ENCODE assay signal across 22 cellular contexts in the genomic region with DNA sequence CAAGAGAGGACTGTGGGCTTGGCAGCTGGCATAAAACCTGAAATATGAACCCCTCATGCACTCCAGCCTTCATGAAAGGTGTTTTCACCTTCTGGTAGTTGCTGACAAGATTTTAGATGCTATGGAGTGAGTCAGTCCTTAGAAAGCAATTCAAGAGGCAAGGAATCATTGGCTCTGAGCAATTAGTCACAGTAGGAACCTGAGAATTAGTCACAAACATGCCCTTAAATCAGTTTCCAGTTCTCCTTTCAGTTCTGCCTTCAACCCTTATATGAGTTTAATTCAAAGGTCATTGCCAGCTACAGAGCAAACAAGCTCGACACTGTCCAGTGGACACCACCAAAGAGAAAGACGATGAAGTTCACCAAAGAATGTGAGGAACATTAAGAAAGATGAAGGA.
A peak's percentile ranks its signal among the peaks of the same experiment; 100 is the strongest.
DNase-seq lines count a peak whose midpoint lies in the region; ATAC-seq, FAIRE-seq and TF ChIP-seq lines count a peak whose summit lies in the region.
"Had no signal": no experiment of that assay in that cellular context is flagged by ENCODE, and none has a peak within 500 bp of the region (broad histone marks: within the 10 kb centered on the region; RNA-seq: fewer than 3 reads in every experiment).

No MANE protein-coding gene starts in this region.

- ATAC-seq in HG02759 (IDR thresholded peaks at IDR 0.05; ENCODE audit: unreplicated experiment) = no peak
- ATAC-seq in HG03175 (IDR thresholded peaks at IDR 0.05; ENCODE audit: unreplicated experiment) = no peak
- no peak for ATAC-seq in HG03521 (IDR thresholded peaks at IDR 0.05; ENCODE audit: unreplicated experiment)
- ATAC-seq: SK-N-SH treated with all-trans-retinoic acid at 6 μM for 48 hours had no signal

- FAIRE-seq in RCC 7860 (lab: Jason Lieb, UNC) = no peak
- FAIRE-seq: G401.6, GM19239 had no signal

- TF ChIP-seq CTCF in epithelial cell of esophagus (IDR thresholded peaks at IDR 0.05; ENCODE audit: insufficient read depth, low read depth, low read length, missing control alignments) = no peak

- no peak overlapping the region for H3K4me3 ChIP-seq in epithelial cell of esophagus (ENCODE audit: low read length)
- H3K4me3 ChIP-seq: BLaER1, MG63, PC-9 had no signal

- DNase-seq in NCI-H187 (lab: John Stamatoyannopoulos, UW) (peak; percentile 22 to 45), NCI-H187 treated with DMSO at 0.1 percent for 48 hours (lab: John Stamatoyannopoulos, UW) (no peak), RCC 7860 (ENCODE audit: low spot score) (peak; percentile 32), epithelial cell of esophagus (ENCODE audit: low read depth) (peak; percentile 3), cerebellar nuclear complex (lab: John Stamatoyannopoulos, UW) (no peak)
- DNase-seq: ACHN; CD4-positive, alpha-beta T cell; COR-L47; DMS 273 treated with DMSO at 0.1 percent for 48 hours; MG63; NCI-H1048; NCI-H1436; NCI-H2029 treated with DMSO at 0.1 percent for 48 hours; NCI-H748 treated with DMSO at 0.1 percent for 48 hours; PC-9 had no signal

Comparison
In these comparisons a context has a peak if more than half of its experiments do, and no peak if none do; other contexts are left out.
1. DNase-seq: peak in NCI-H187 (2 of 2), RCC 7860 (single experiment) and epithelial cell of esophagus (single experiment); none in NCI-H187 treated with DMSO at 0.1 percent for 48 hours (single experiment) and cerebellar nuclear complex (0 of 2).